ENCODE assay signal across 8 cellular contexts in genomic region chr11:66950113-66950535, GRCh38. TPM values are rescaled to one million over a fixed set of nuclear protein-coding genes. Genes with fewer than 3 reads are reported as not detected.
A peak's percentile ranks its signal among the peaks of the same experiment; 100 is the strongest.
DNase-seq lines count a peak whose midpoint lies in the region; TF ChIP-seq lines count a peak whose summit lies in the region.

No MANE protein-coding gene starts in this region.

- H3K4me3 ChIP-seq in HUES6 (ENCODE audit: low read depth, low read length) = no peak overlapping the region
- H3K4me3 ChIP-seq in astrocyte of the spinal cord (ENCODE audit: low read depth, low read length) = no peak overlapping the region
- H3K4me3 ChIP-seq in MG63 = no peak overlapping the region

- H3K27ac ChIP-seq in HUES6 (ENCODE audit: low read depth, low read length) = no peak overlapping the region

- no peaks in the 10 kb centered on the region for H3K9me3 ChIP-seq in HUES6 (ENCODE audit: control insufficient read depth, insufficient read depth, low read depth, low read length)
- no peaks in the 10 kb centered on the region for H3K9me3 ChIP-seq in MG63

- H3K4me1 ChIP-seq in HUES6 (ENCODE audit: control insufficient read depth, insufficient read depth, low read length) = peaks cover 20% of the 10 kb centered on the region

- in situ Hi-C loops in astrocyte of the spinal cord (cut with HindIII; ENCODE audit: low sequenced_read_pairs) = no loop called here

- DNase-seq in COLO668 (lab: John Stamatoyannopoulos, UW; ENCODE audit: unreplicated experiment) = peak; percentile 80
- peak; percentile 71 for DNase-seq in astrocyte of the spinal cord (ENCODE audit: low read depth, low spot score)
- peak; percentile 89 to 98 for DNase-seq in lung microvascular endothelial cell (ENCODE audit: low read depth in 2 of 2)
- DNase-seq in NCI-H748 treated with DMSO at 0.1 percent for 48 hours (lab: John Stamatoyannopoulos, UW) = no peak
- no peak for DNase-seq in activated gamma-delta T cell treated with Interleukin-2 at 50 U/mL for 16 hours
- DNase-seq in MG63 = no peak
- no peak for DNase-seq in MV-4-11 (lab: John Stamatoyannopoulos, UW)

- TF ChIP-seq CTCF in astrocyte of the spinal cord (IDR thresholded peaks at IDR 0.05; ENCODE audit: low read depth, low read length) = no peak

- H3K36me3 ChIP-seq in HUES6 (ENCODE audit: control insufficient read depth, insufficient read depth, low read length) (no peaks in the 10 kb centered on the region), MG63 (no peaks in the 10 kb centered on the region; the same call in 1 of the 2 replicates)

- H3K27me3 ChIP-seq in HUES6 (ENCODE audit: control insufficient read depth, insufficient read depth, low read length) (no peaks in the 10 kb centered on the region), MG63 (no peaks in the 10 kb centered on the region)

- H3K9ac ChIP-seq in HUES6 (ENCODE audit: low read length) = peak overlapping the region; percentile 12

RNA-seq across cellular contexts. Expression of gene PC, which starts 8.1 kb away (rescaled TPM):
- total RNA-seq in lung microvascular endothelial cell = 7.2 and 10.5 TPM in 2 replicates
- total RNA-seq in MG63 (2014; rRNA removed; shearing (Covaris generic); ENCODE audit: low replicate concordance) = 7.6 and 13.0 TPM in 2 replicates

RNA-seq across cellular contexts. Expression of gene C11orf86, which starts 25.0 kb away (rescaled TPM):
- total RNA-seq in lung microvascular endothelial cell = not detected in 2 replicates
- 0.59 TPM in 1 of 2 replicates, not detected in the other for total RNA-seq in MG63 (2014; rRNA removed; shearing (Covaris generic); ENCODE audit: low replicate concordance)

Comparison
In these comparisons a context has a peak if more than half of its experiments do, and no peak if none do; other contexts are left out.
1. DNase-seq: peak in COLO668 (single experiment), astrocyte of the spinal cord (single experiment) and lung microvascular endothelial cell (2 of 2); none in NCI-H748 treated with DMSO at 0.1 percent for 48 hours (single experiment), activated gamma-delta T cell treated with Interleukin-2 at 50 U/mL for 16 hours (single experiment), MG63 (single experiment) and MV-4-11 (single experiment).